In the genomic region with DNA sequence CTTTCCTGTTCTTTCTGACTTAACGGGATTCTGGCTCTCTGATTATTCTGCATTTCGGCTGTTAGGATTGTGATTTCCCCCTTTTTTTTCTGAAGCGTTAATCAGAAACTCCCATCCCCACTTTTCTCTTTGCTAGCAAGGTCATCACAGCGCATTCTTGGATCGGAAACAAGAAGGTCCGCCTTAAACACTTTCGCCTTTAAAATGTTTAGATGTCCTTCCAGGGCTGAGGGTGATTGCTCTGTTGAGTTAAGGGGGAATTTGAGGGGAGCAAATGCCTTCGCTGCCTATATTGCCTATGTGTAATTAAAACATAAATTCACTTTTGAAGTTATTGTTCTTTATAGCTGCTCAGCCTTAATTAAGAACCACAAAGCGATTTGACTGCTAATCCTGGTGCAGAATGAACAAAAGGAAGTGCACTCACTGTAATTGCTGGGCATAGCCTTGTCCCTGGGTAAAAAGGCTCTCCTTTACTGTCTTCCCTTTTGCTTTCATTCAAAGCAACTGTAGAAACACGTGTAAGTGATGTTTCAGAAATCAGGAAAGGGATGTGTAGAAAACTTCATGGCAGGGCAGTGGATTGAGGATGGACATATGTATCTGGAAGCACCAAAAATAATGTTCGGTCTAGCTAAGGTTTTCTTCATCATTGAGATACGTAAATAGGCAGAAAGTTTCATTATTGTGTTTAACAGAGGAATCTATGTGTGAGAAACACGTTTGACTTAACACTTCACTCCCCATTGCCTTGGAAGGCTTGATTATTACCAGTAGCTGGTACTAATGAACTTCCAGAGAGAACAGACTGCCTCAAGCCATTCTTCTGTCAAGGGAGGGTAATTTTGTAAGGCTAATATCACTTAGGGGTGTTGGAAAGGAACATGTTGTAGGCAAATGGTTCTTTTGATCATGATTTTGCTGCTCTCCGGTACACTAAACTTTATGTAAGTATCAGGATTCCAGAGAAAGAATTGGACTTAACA, we compare ENCODE assay signal across 8 cellular contexts. TPM values are rescaled to one million over a fixed set of nuclear protein-coding genes. Genes with fewer than 3 reads are reported as not detected.
A peak's percentile ranks its signal among the peaks of the same experiment; 100 is the strongest.
DNase-seq lines count a peak whose midpoint lies in the region; FAIRE-seq and TF ChIP-seq lines count a peak whose summit lies in the region.

No MANE protein-coding gene starts in this region.

- H3K23me2 ChIP-seq in H9 (ENCODE audit: insufficient read length, low read depth, low read length, poor library complexity, severe bottlenecking): peaks cover 23% of the 10 kb centered on the region

- no peak overlapping the region for H3K56ac ChIP-seq in H9 (ENCODE audit: insufficient read length, low read depth, low read length)

- H3K79me2 ChIP-seq in H9 (ENCODE audit: insufficient read depth, low read length): peaks cover 2% of the 10 kb centered on the region; the same call in 1 of the 2 replicates

- POLR2A ChIA-PET in A673 (lab: Charles Lee; ENCODE audit: low non-redundant PET): no interaction called here

- no peak overlapping the region for H2AFZ ChIP-seq in H9 (ENCODE audit: low read length)

- H3K27me3 Mint-ChIP-seq in H9 (ENCODE audit: low read depth): peaks cover 6% of the 10 kb centered on the region
- peaks cover 74% of the 10 kb centered on the region for H3K27me3 Mint-ChIP-seq in activated T-helper 1 cell treated with anti-CD3 and anti-CD28 coated beads, Interleukin-12 subunit alpha, Interleukin-12 subunit beta, Interleukin-2, Interleukin-4 antibody, amounts not matched to agents 30 ng/mL and 10 ng/mL and 1 ng/mL, durations not matched to agents 14 hours and 24 hours and 36 hours (ENCODE audit: insufficient read depth)

- no peak overlapping the region for H2BK15ac ChIP-seq in H9 (ENCODE audit: low read depth, low read length)

- peak overlapping the region; percentile 83 for H3K27ac ChIP-seq in A673 (ENCODE audit: low read depth, low read length, poor library complexity, severe bottlenecking)
- H3K27ac ChIP-seq in H9 (ENCODE audit: insufficient read length, low read depth, low read length): no peak overlapping the region
- H3K27ac ChIP-seq in kidney (ENCODE audit: low read depth in 2 of 2, low read length in 2 of 2): peak overlapping the region; percentile 83 to 92
- H3K27ac ChIP-seq in testis: peak overlapping the region; percentile 98 to 99

- H2BK120ac ChIP-seq in H9 (ENCODE audit: low read depth, low read length, poor library complexity, severe bottlenecking): no peak overlapping the region

- H3K4ac ChIP-seq in H9 (ENCODE audit: low read depth, low read length): no peak overlapping the region

- no peak overlapping the region for H2BK5ac ChIP-seq in H9 (ENCODE audit: insufficient read length, low read length)

- H4K8ac ChIP-seq in H9 (replicated peaks; ENCODE audit: insufficient read length, low read depth, low read length): no peak overlapping the region

- H3K4me2 ChIP-seq in H9 (ENCODE audit: insufficient read depth, insufficient read length, low read length): peak overlapping the region; percentile 81

- no peaks in the 10 kb centered on the region for H3K9me3 ChIP-seq in A673 (ENCODE audit: low read depth, low read length, poor library complexity, severe bottlenecking)
- H3K9me3 ChIP-seq in H9 (ENCODE audit: control insufficient read depth, low read depth, low read length): no peaks in the 10 kb centered on the region
- H3K9me3 ChIP-seq in kidney (ENCODE audit: control insufficient read depth in 1 of 2, low read length in 2 of 2): no peaks in the 10 kb centered on the region
- H3K9me3 ChIP-seq in testis: no peaks in the 10 kb centered on the region

- H3K27me3 ChIP-seq in A673 (replicated peaks; ENCODE audit: insufficient read depth, low read depth, low read length, poor library complexity) (no peaks in the 10 kb centered on the region), H9 (ENCODE audit: insufficient read depth, low read length) (no peaks in the 10 kb centered on the region), testis (no peaks in the 10 kb centered on the region)

- no peak overlapping the region for H3T11ph ChIP-seq in H9 (ENCODE audit: low read length)

- FAIRE-seq in kidney (lab: Jason Lieb, UNC): no peak

- H3K9me3 Mint-ChIP-seq in H9: no peaks in the 10 kb centered on the region
- no peaks in the 10 kb centered on the region for H3K9me3 Mint-ChIP-seq in activated T-helper 1 cell treated with anti-CD3 and anti-CD28 coated beads, Interleukin-12 subunit alpha, Interleukin-12 subunit beta, Interleukin-2, Interleukin-4 antibody, amounts not matched to agents 30 ng/mL and 10 ng/mL and 1 ng/mL, durations not matched to agents 14 hours and 24 hours and 36 hours

- no peak for TF ChIP-seq POLR2A in testis (IDR thresholded peaks at IDR 0.05)

- WGBS in H9 (ENCODE audit: extremely low coverage, insufficient read length, low lambda C conversion rate): no CpG with 5 or more reads among the region's 14 CpGs
- 3 to 4% methylated on average over 14 of the region's 14 CpGs for WGBS in testis, 2 donors

- no peak overlapping the region for H4K5ac ChIP-seq in H9 (ENCODE audit: insufficient read length, low read depth, low read length)

- no peak overlapping the region for H2BK20ac ChIP-seq in H9 (ENCODE audit: low read depth, low read length, poor library complexity, severe bottlenecking)

- no peak for TF ChIP-seq CTCF in A673 (conservative IDR thresholded peaks at IDR 0.05; ENCODE audit: low read depth, low read length)
- no peak for TF ChIP-seq CTCF in H9 (conservative IDR thresholded peaks at IDR 0.05)
- TF ChIP-seq CTCF in kidney (IDR thresholded peaks at IDR 0.05; ENCODE audit: borderline replicate concordance, extremely low read depth, insufficient read depth): no peak
- TF ChIP-seq CTCF in testis (IDR thresholded peaks at IDR 0.05): no peak

- TSS peak; percentile 43 for BruUV-seq in A673 (replicated peaks; lab: Mats Ljungman, UMichigan)

- H3K4me1 ChIP-seq in A673 (ENCODE audit: insufficient read depth, low read length, poor library complexity, severe bottlenecking) (peaks cover 57% of the 10 kb centered on the region), H9 (ENCODE audit: insufficient read depth, low read length) (peaks cover 7% of the 10 kb centered on the region), kidney (ENCODE audit: control insufficient read depth in 1 of 2, insufficient read depth in 1 of 2, low read depth in 1 of 2, low read length in 2 of 2) (peaks cover 8 to 9% of the 10 kb centered on the region in 2 donors), testis (peaks cover 14% of the 10 kb centered on the region)

- H3K9ac ChIP-seq in H9 (ENCODE audit: extremely low read depth, insufficient read length, low read length): peak overlapping the region; percentile 49
- peak overlapping the region; percentile 74 to 82 for H3K9ac ChIP-seq in kidney (ENCODE audit: low read length in 2 of 2)

- H3K79me1 ChIP-seq in H9 (ENCODE audit: insufficient read depth, low read depth, low read length, poor library complexity, severe bottlenecking): no peaks in the 10 kb centered on the region

- H3K23ac ChIP-seq in H9 (ENCODE audit: insufficient read length, low read depth, low read length): no peak overlapping the region

- DNase-seq in A673 (ENCODE audit: low spot score): peak; percentile 49
- DNase-seq in H9: no peak
- no peak for DNase-seq in activated T-helper 1 cell treated with anti-CD3 and anti-CD28 coated beads, Interleukin-12 subunit alpha, Interleukin-12 subunit beta, Interleukin-2, Interleukin-4 antibody, amounts not matched to agents 30 ng/mL and 10 ng/mL and 1 ng/mL, durations not matched to agents 14 hours and 24 hours and 36 hours (ENCODE audit: low spot score)
- DNase-seq in kidney: no peak
- DNase-seq in testis: no peak
- DNase-seq in CD1c-positive myeloid dendritic cell (ENCODE audit: extremely low spot score): no peak
- DNase-seq in activated CD4-positive, alpha-beta T cell treated with anti-CD3 and anti-CD28 coated beads for 4 hours: no peak
- DNase-seq in NCI-H2171 treated with DMSO at 0.1 percent for 48 hours (lab: John Stamatoyannopoulos, UW): no peak

- H4K91ac ChIP-seq in H9 (ENCODE audit: insufficient read length, low read depth, low read length): no peak overlapping the region

- CTCF ChIA-PET in A673 (lab: Charles Lee): no interaction called here

- peaks cover 64 to 68% of the 10 kb centered on the region in 2 experiments for H3K4me1 Mint-ChIP-seq in H9
- H3K4me1 Mint-ChIP-seq in activated T-helper 1 cell treated with anti-CD3 and anti-CD28 coated beads, Interleukin-12 subunit alpha, Interleukin-12 subunit beta, Interleukin-2, Interleukin-4 antibody, amounts not matched to agents 30 ng/mL and 10 ng/mL and 1 ng/mL, durations not matched to agents 14 hours and 24 hours and 36 hours (ENCODE audit: low read depth): peaks cover 20% of the 10 kb centered on the region

- no peaks in the 10 kb centered on the region for H4K20me1 ChIP-seq in H9 (ENCODE audit: control insufficient read depth, insufficient read depth, insufficient read length)

- H3K4me3 Mint-ChIP-seq in H9: peak overlapping the region; percentile 85 to 88
- peak overlapping the region; percentile 83 for H3K4me3 Mint-ChIP-seq in activated T-helper 1 cell treated with anti-CD3 and anti-CD28 coated beads, Interleukin-12 subunit alpha, Interleukin-12 subunit beta, Interleukin-2, Interleukin-4 antibody, amounts not matched to agents 30 ng/mL and 10 ng/mL and 1 ng/mL, durations not matched to agents 14 hours and 24 hours and 36 hours

- no peak overlapping the region for H3K18ac ChIP-seq in H9 (ENCODE audit: insufficient read length, low read depth, low read length)

- peak overlapping the region; percentile 73 for H3K4me3 ChIP-seq in A673 (ENCODE audit: low read depth, low read length, poor library complexity, severe bottlenecking)
- H3K4me3 ChIP-seq in kidney (ENCODE audit: low read length in 2 of 2): peak overlapping the region; percentile 82 to 83
- H3K4me3 ChIP-seq in testis: peak overlapping the region; percentile 87 to 93

- no peak overlapping the region for H3K14ac ChIP-seq in H9 (ENCODE audit: insufficient read depth, low read length)

- intact Hi-C loops in A673 (cut with micrococcal nuclease; ENCODE audit: unreplicated experiment): no loop called here
- intact Hi-C loops in activated T-helper 1 cell treated with anti-CD3 and anti-CD28 coated beads, Interleukin-12 subunit alpha, Interleukin-12 subunit beta, Interleukin-2, Interleukin-4 antibody, amounts not matched to agents 30 ng/mL and 10 ng/mL and 1 ng/mL, durations not matched to agents 14 hours and 24 hours and 36 hours (cut with micrococcal nuclease): loop anchor here (2.0 to 10.0 kb wide), 3 partner anchors 62 to 780 kb away; no protein-coding TSS in a partner anchor
- intact Hi-C loops in kidney (cut with DNase I): no loop called here
- intact Hi-C loops in testis (cut with DNase I; ENCODE audit: low total_unique reads): no loop called here

- H3K27ac Mint-ChIP-seq in H9: peak overlapping the region in 2 of 3 experiments; percentile 41 to 93; a peak in 2 of 7 replicates
- no peak overlapping the region for H3K27ac Mint-ChIP-seq in activated T-helper 1 cell treated with anti-CD3 and anti-CD28 coated beads, Interleukin-12 subunit alpha, Interleukin-12 subunit beta, Interleukin-2, Interleukin-4 antibody, amounts not matched to agents 30 ng/mL and 10 ng/mL and 1 ng/mL, durations not matched to agents 14 hours and 24 hours and 36 hours

- H2AK5ac ChIP-seq in H9 (ENCODE audit: insufficient read length, low read length): no peak overlapping the region

- no peak overlapping the region for H2BK12ac ChIP-seq in H9 (ENCODE audit: insufficient read length, low read depth, low read length)

- H3K36me3 Mint-ChIP-seq in H9 (ENCODE audit: insufficient read depth in 1 of 3, low read depth in 3 of 3): peaks cover 0 to 3% (median 0%) of the 10 kb centered on the region in 3 experiments; a peak in 2 of 7 replicates
- H3K36me3 Mint-ChIP-seq in activated T-helper 1 cell treated with anti-CD3 and anti-CD28 coated beads, Interleukin-12 subunit alpha, Interleukin-12 subunit beta, Interleukin-2, Interleukin-4 antibody, amounts not matched to agents 30 ng/mL and 10 ng/mL and 1 ng/mL, durations not matched to agents 14 hours and 24 hours and 36 hours (ENCODE audit: low read depth): peaks cover 2% of the 10 kb centered on the region

- no peaks in the 10 kb centered on the region for H3K36me3 ChIP-seq in A673 (ENCODE audit: insufficient read depth, low read length, poor library complexity, severe bottlenecking)
- no peaks in the 10 kb centered on the region for H3K36me3 ChIP-seq in kidney (ENCODE audit: control insufficient read depth in 1 of 2, insufficient read depth in 2 of 2, low read length in 2 of 2)
- no peaks in the 10 kb centered on the region for H3K36me3 ChIP-seq in testis (ENCODE audit: low read depth, missing control alignments)

RNA-seq across cellular contexts. Expression of gene LAMC1, which starts 1.4 kb away (rescaled TPM):
- total RNA-seq in A673 (2021) (95.5 and 98.6 TPM in 2 replicates), H9 (2021) (96.2 and 110 TPM in 2 replicates), kidney (140 TPM), testis (100 to 1,000 TPM; 106 to 112 TPM)
- total RNA-seq in activated T-helper 1 cell treated with anti-CD3 and anti-CD28 coated beads, Interleukin-12 subunit alpha, Interleukin-12 subunit beta, Interleukin-2, Interleukin-4 antibody, amounts not matched to agents 30 ng/mL and 10 ng/mL and 1 ng/mL, durations not matched to agents 14 hours and 24 hours and 36 hours: 0.44 and 0.49 TPM in 2 replicates
- polyA plus RNA-seq in kidney (ENCODE audit: insufficient read depth, low read depth, low replicate concordance) (21.1 TPM), testis (ENCODE audit: insufficient read depth, low read depth, low replicate concordance) (64.5 TPM)

Comparison
In these comparisons a context has a peak if more than half of its experiments do, and no peak if none do; other contexts are left out.
1. RNA of gene LAMC1, which starts 1.4 kb away (total RNA-seq): 140 TPM in kidney (single experiment), 106 to 112 TPM in testis, 96.2 to 110 TPM in H9 and 95.5 to 98.6 TPM in A673; 0.44 to 0.49 TPM in activated T-helper 1 cell treated with anti-CD3 and anti-CD28 coated beads, Interleukin-12 subunit alpha, Interleukin-12 subunit beta, Interleukin-2, Interleukin-4 antibody, amounts not matched to agents 30 ng/mL and 10 ng/mL and 1 ng/mL, durations not matched to agents 14 hours and 24 hours and 36 hours; every median in the first group is over 10 times any median in the second.
2. Peak in every context shown above with its lines, with median percentiles within 50 percentile points of each other: H3K4me3 ChIP-seq.